ENCODE assay signal across 24 cellular contexts in the genomic region with DNA sequence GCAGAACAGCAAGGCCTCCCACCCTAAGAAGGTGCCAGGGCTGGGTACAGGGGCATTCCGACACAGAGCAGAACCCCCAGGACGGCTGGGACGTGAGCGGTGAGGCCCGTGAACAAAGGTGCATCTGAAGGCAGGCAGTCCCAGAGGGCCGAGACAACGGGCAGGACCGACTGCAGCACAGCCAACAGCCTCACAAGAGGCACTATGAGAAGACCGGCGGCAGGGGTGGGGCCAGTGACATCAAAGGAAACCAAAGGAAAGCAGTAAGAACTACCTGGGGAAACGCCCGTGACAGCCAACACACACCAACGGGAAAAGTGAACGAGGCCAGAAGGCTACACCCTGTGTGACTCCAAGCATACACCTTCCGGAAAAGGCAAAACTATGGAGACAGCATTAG. TPM values are rescaled to one million over a fixed set of nuclear protein-coding genes. Genes with fewer than 3 reads are reported as not detected.
DNase-seq lines count a peak whose midpoint lies in the region; ATAC-seq and TF ChIP-seq lines count a peak whose summit lies in the region.
"Had no signal": no experiment of that assay in that cellular context is flagged by ENCODE, and none has a peak within 500 bp of the region (broad histone marks: within the 10 kb centered on the region; RNA-seq: fewer than 3 reads in every experiment).

No MANE protein-coding gene starts in this region.

- H3K36me3 Mint-ChIP-seq in T-helper 2 cell treated with Interferon-gamma antibody and Interleukin-4, amounts not matched to agents 5 μg/mL and 100 μg/mL, for 36 hours (ENCODE audit: low read depth): peaks cover 4% of the 10 kb centered on the region
- peaks cover 26% of the 10 kb centered on the region for H3K36me3 Mint-ChIP-seq in CD8-positive, alpha-beta T cell
- H3K36me3 Mint-ChIP-seq in activated CD4-positive, alpha-beta memory T cell treated with anti-CD3 and anti-CD28 coated beads for 36 hours: no peaks in the 10 kb centered on the region
- H3K36me3 Mint-ChIP-seq in naive thymus-derived CD4-positive, alpha-beta T cell: peaks cover 0 to 2% (median 0%) of the 10 kb centered on the region in 5 donors
- H3K36me3 Mint-ChIP-seq: activated naive CD8-positive, alpha-beta T cell had no signal

- no peak for TF ChIP-seq CTCF in CD8-positive, alpha-beta T cell (IDR thresholded peaks at IDR 0.05)
- TF ChIP-seq CTCF in ovary (IDR thresholded peaks at IDR 0.05): no peak

- peaks cover 5% of the 10 kb centered on the region for H3K4me1 Mint-ChIP-seq in T-helper 2 cell treated with Interferon-gamma antibody and Interleukin-4, amounts not matched to agents 5 μg/mL and 100 μg/mL, for 36 hours (ENCODE audit: low read depth)
- H3K4me1 Mint-ChIP-seq in CD8-positive, alpha-beta T cell (ENCODE audit: low read depth): peaks cover 7% of the 10 kb centered on the region
- H3K4me1 Mint-ChIP-seq in activated CD4-positive, alpha-beta memory T cell treated with anti-CD3 and anti-CD28 coated beads for 36 hours (ENCODE audit: low read depth): peaks cover 10% of the 10 kb centered on the region
- H3K4me1 Mint-ChIP-seq in naive thymus-derived CD4-positive, alpha-beta T cell: peaks cover 2 to 15% (median 10%) of the 10 kb centered on the region in 7 donors

- WGBS in ovary, 3 donors: 88 to 90% (median 89%) methylated on average over 15 of the region's 15 CpGs

- H3K27me3 ChIP-seq in CD8-positive, alpha-beta T cell (ENCODE audit: insufficient read depth, low read length): no peaks in the 10 kb centered on the region
- H3K27me3 ChIP-seq in naive thymus-derived CD4-positive, alpha-beta T cell (ENCODE audit: control insufficient read depth in 2 of 2, insufficient read depth in 2 of 2, low read length in 2 of 2): no peaks in the 10 kb centered on the region
- H3K27me3 ChIP-seq in ovary: no peaks in the 10 kb centered on the region
- H3K27me3 ChIP-seq: foreskin keratinocyte, heart left ventricle had no signal

- TF ChIP-seq EP300 in ovary (IDR thresholded peaks at IDR 0.05): no peak

- H3K27me3 Mint-ChIP-seq in T-helper 2 cell treated with Interferon-gamma antibody and Interleukin-4, amounts not matched to agents 5 μg/mL and 100 μg/mL, for 36 hours (ENCODE audit: low read depth): no peaks in the 10 kb centered on the region
- no peaks in the 10 kb centered on the region for H3K27me3 Mint-ChIP-seq in CD8-positive, alpha-beta T cell (ENCODE audit: low read depth)
- H3K27me3 Mint-ChIP-seq in activated CD4-positive, alpha-beta memory T cell treated with anti-CD3 and anti-CD28 coated beads for 36 hours: no peaks in the 10 kb centered on the region
- no peaks in the 10 kb centered on the region for H3K27me3 Mint-ChIP-seq in naive thymus-derived CD4-positive, alpha-beta T cell
- H3K27me3 Mint-ChIP-seq: activated naive CD8-positive, alpha-beta T cell; effector memory CD8-positive, alpha-beta T cell had no signal

- TF ChIP-seq POLR2A in ovary (IDR thresholded peaks at IDR 0.05): no peak

- CTCF ChIA-PET in CD8-positive, alpha-beta T cell (lab: Charles Lee): no interaction called here
- CTCF ChIA-PET in activated CD4-positive, alpha-beta memory T cell treated with anti-CD3 and anti-CD28 coated beads for 36 hours (lab: Charles Lee): no interaction called here
- CTCF ChIA-PET in naive thymus-derived CD4-positive, alpha-beta T cell (lab: Charles Lee): no interaction called here

- no peaks in the 10 kb centered on the region for H3K36me3 ChIP-seq in CD8-positive, alpha-beta T cell (ENCODE audit: insufficient read depth, low read length)
- peaks cover 0 to 19% (median 0%) of the 10 kb centered on the region in 3 experiments for H3K36me3 ChIP-seq in naive thymus-derived CD4-positive, alpha-beta T cell (ENCODE audit: control insufficient read depth in 2 of 3, insufficient read depth in 3 of 3, low read length in 3 of 3)
- no peaks in the 10 kb centered on the region for H3K36me3 ChIP-seq in ovary
- H3K36me3 ChIP-seq: prostate gland had no signal

- H3K4me1 ChIP-seq in CD8-positive, alpha-beta T cell (ENCODE audit: insufficient read depth, low read length): no peaks in the 10 kb centered on the region
- no peaks in the 10 kb centered on the region for H3K4me1 ChIP-seq in naive thymus-derived CD4-positive, alpha-beta T cell (ENCODE audit: control insufficient read depth in 2 of 2, insufficient read depth in 2 of 2, low read length in 2 of 2)
- H3K4me1 ChIP-seq in ovary (ENCODE audit: insufficient read depth): no peaks in the 10 kb centered on the region
- H3K4me1 ChIP-seq: foreskin keratinocyte, prostate gland had no signal

- H3K27ac ChIP-seq in CD8-positive, alpha-beta T cell (ENCODE audit: low read depth, low read length): no peak overlapping the region
- H3K27ac ChIP-seq in naive thymus-derived CD4-positive, alpha-beta T cell (ENCODE audit: low read depth, low read length): no peak overlapping the region
- H3K27ac ChIP-seq in ovary: no peak overlapping the region
- H3K27ac ChIP-seq: foreskin keratinocyte, heart left ventricle, PC-9, prostate gland had no signal

- peak overlapping the region; percentile 6 for H3K27ac Mint-ChIP-seq in T-helper 2 cell treated with Interferon-gamma antibody and Interleukin-4, amounts not matched to agents 5 μg/mL and 100 μg/mL, for 36 hours
- peak overlapping the region; percentile 32 for H3K27ac Mint-ChIP-seq in CD8-positive, alpha-beta T cell
- no peak overlapping the region for H3K27ac Mint-ChIP-seq in activated CD4-positive, alpha-beta memory T cell treated with anti-CD3 and anti-CD28 coated beads for 36 hours
- peak overlapping the region in 4 of 9 donors; percentile 19 to 45 (median 30) for H3K27ac Mint-ChIP-seq in naive thymus-derived CD4-positive, alpha-beta T cell
- H3K27ac Mint-ChIP-seq: activated naive CD8-positive, alpha-beta T cell had no signal

- H3K4me3 ChIP-seq in CD8-positive, alpha-beta T cell (ENCODE audit: low read depth, low read length): no peak overlapping the region
- H3K4me3 ChIP-seq in naive thymus-derived CD4-positive, alpha-beta T cell (ENCODE audit: low read length): no peak overlapping the region
- no peak overlapping the region for H3K4me3 ChIP-seq in ovary
- H3K4me3 ChIP-seq: heart left ventricle, PC-9, prostate gland had no signal

- ATAC-seq in CD8-positive, alpha-beta T cell: no peak
- ATAC-seq in naive thymus-derived CD4-positive, alpha-beta T cell: no peak
- no peak for ATAC-seq in HG03565 (IDR thresholded peaks at IDR 0.05; ENCODE audit: unreplicated experiment)
- ATAC-seq: effector memory CD8-positive, alpha-beta T cell; foreskin keratinocyte; heart left ventricle; sciatic nerve had no signal

- POLR2A ChIA-PET in CD8-positive, alpha-beta T cell (lab: Charles Lee): no interaction called here
- POLR2A ChIA-PET in activated CD4-positive, alpha-beta memory T cell treated with anti-CD3 and anti-CD28 coated beads for 36 hours (lab: Charles Lee): no interaction called here
- POLR2A ChIA-PET in naive thymus-derived CD4-positive, alpha-beta T cell (lab: Charles Lee): interaction anchor here (0.6 kb wide), 1 partner anchor 13 kb away, joined by 4 read pairs; no protein-coding TSS in a partner anchor

- H3K9me3 Mint-ChIP-seq in T-helper 2 cell treated with Interferon-gamma antibody and Interleukin-4, amounts not matched to agents 5 μg/mL and 100 μg/mL, for 36 hours: no peaks in the 10 kb centered on the region
- no peaks in the 10 kb centered on the region for H3K9me3 Mint-ChIP-seq in CD8-positive, alpha-beta T cell
- H3K9me3 Mint-ChIP-seq in activated CD4-positive, alpha-beta memory T cell treated with anti-CD3 and anti-CD28 coated beads for 36 hours: no peaks in the 10 kb centered on the region
- no peaks in the 10 kb centered on the region for H3K9me3 Mint-ChIP-seq in naive thymus-derived CD4-positive, alpha-beta T cell
- H3K9me3 Mint-ChIP-seq: effector memory CD8-positive, alpha-beta T cell had no signal

- intact Hi-C loops in CD8-positive, alpha-beta T cell (cut with DNase I, micrococcal nuclease): no loop called here
- intact Hi-C loops in activated CD4-positive, alpha-beta memory T cell treated with anti-CD3 and anti-CD28 coated beads for 36 hours (cut with micrococcal nuclease): no loop called here
- intact Hi-C loops in naive thymus-derived CD4-positive, alpha-beta T cell (cut with micrococcal nuclease): no loop called here
- intact Hi-C loops in ovary (cut with DNase I): no loop called here

- no peaks in the 10 kb centered on the region for H3K9me3 ChIP-seq in CD8-positive, alpha-beta T cell (ENCODE audit: low read length)
- no peaks in the 10 kb centered on the region for H3K9me3 ChIP-seq in naive thymus-derived CD4-positive, alpha-beta T cell (ENCODE audit: control insufficient read depth in 2 of 3, low read length in 3 of 3)
- no peaks in the 10 kb centered on the region for H3K9me3 ChIP-seq in ovary
- H3K9me3 ChIP-seq: heart left ventricle, prostate gland had no signal

- H3K4me3 Mint-ChIP-seq in T-helper 2 cell treated with Interferon-gamma antibody and Interleukin-4, amounts not matched to agents 5 μg/mL and 100 μg/mL, for 36 hours: no peak overlapping the region
- no peak overlapping the region for H3K4me3 Mint-ChIP-seq in CD8-positive, alpha-beta T cell
- H3K4me3 Mint-ChIP-seq in activated CD4-positive, alpha-beta memory T cell treated with anti-CD3 and anti-CD28 coated beads for 36 hours: no peak overlapping the region
- peak overlapping the region in 4 of 10 donors; percentile 11 to 56 (median 28) for H3K4me3 Mint-ChIP-seq in naive thymus-derived CD4-positive, alpha-beta T cell
- H3K4me3 Mint-ChIP-seq: activated naive CD8-positive, alpha-beta T cell; effector memory CD8-positive, alpha-beta T cell had no signal

- no peak for DNase-seq in T-helper 2 cell treated with Interferon-gamma antibody and Interleukin-4, amounts not matched to agents 5 μg/mL and 100 μg/mL, for 36 hours (ENCODE audit: low spot score)
- DNase-seq in T-helper 2 cell (no peak), ovary (no peak)
- no peak for DNase-seq in CD8-positive, alpha-beta T cell
- DNase-seq in activated CD4-positive, alpha-beta memory T cell treated with anti-CD3 and anti-CD28 coated beads for 36 hours: peak; percentile 23
- peak in 5 of 9 donors; percentile 20 to 35 (median 24) for DNase-seq in naive thymus-derived CD4-positive, alpha-beta T cell
- DNase-seq in NK-92 treated with Interleukin-12 subunit alpha and Interleukin-12 subunit beta, amount 100 ng/mL, for 24 hours (lab: John Stamatoyannopoulos, UW): no peak
- DNase-seq: 8988T; activated T-cell treated with anti-CD3 and anti-CD28 coated beads, Interleukin-2, amount 50 U/mL, for 1 hour; anterior cingulate cortex; COR-L47; cortex of kidney; DMS53; effector memory CD8-positive, alpha-beta T cell; foreskin keratinocyte; heart left ventricle; NCI-H524; PC-9; Right ventricle myocardium superior; stimulated activated naive CD4-positive, alpha-beta T cell treated with Interleukin-2 at 50 U/mL for 16 hours had no signal

RNA-seq across cellular contexts. Expression of a gene that starts 9.1 kb away (rescaled TPM):
- total RNA-seq in CD8-positive, alpha-beta T cell: 10 to 100 TPM; 34.1 to 34.4 TPM
- 10 to 100 TPM; 38.5 to 39.5 TPM for total RNA-seq in activated CD4-positive, alpha-beta memory T cell treated with anti-CD3 and anti-CD28 coated beads for 36 hours
- total RNA-seq in naive thymus-derived CD4-positive, alpha-beta T cell: 10 to 100 TPM; 30.8 to 43.0 (median 40.1) TPM
- 1 to 10 TPM; 4.0 to 7.9 TPM for polyA plus RNA-seq in naive thymus-derived CD4-positive, alpha-beta T cell
- total RNA-seq in ovary: 10 to 100 TPM; 19.3 to 40.1 (median 34.4) TPM
- polyA plus RNA-seq in ovary: 10 to 100 TPM; 16.6 to 39.2 TPM

RNA-seq across cellular contexts. Expression of a gene that starts 43.3 kb away (rescaled TPM):
- 10 to 100 TPM; 60.0 to 61.2 TPM for total RNA-seq in CD8-positive, alpha-beta T cell
- total RNA-seq in activated CD4-positive, alpha-beta memory T cell treated with anti-CD3 and anti-CD28 coated beads for 36 hours: 10 to 100 TPM; 25.5 to 27.4 TPM
- total RNA-seq in naive thymus-derived CD4-positive, alpha-beta T cell: 10 to 100 TPM; 49.8 to 75.7 (median 61.4) TPM
- 10 to 100 TPM in 1 of 2 donors, 1 to 10 TPM in 1; 7.1 to 11.9 TPM for polyA plus RNA-seq in naive thymus-derived CD4-positive, alpha-beta T cell
- total RNA-seq in ovary: 10 to 100 TPM; 33.3 to 47.3 (median 38.5) TPM
- polyA plus RNA-seq in ovary: 10 to 100 TPM; 20.4 to 23.9 TPM

RNA-seq across cellular contexts. Expression of a gene that starts 57.1 kb away (rescaled TPM):
- 10 to 100 TPM; 46.5 to 56.1 TPM for total RNA-seq in CD8-positive, alpha-beta T cell
- total RNA-seq in activated CD4-positive, alpha-beta memory T cell treated with anti-CD3 and anti-CD28 coated beads for 36 hours: 10 to 100 TPM; 32.3 to 36.6 TPM
- total RNA-seq in naive thymus-derived CD4-positive, alpha-beta T cell: 10 to 100 TPM; 33.9 to 75.4 (median 72.3) TPM
- 1 to 10 TPM; 1.5 to 4.5 TPM for polyA plus RNA-seq in naive thymus-derived CD4-positive, alpha-beta T cell
- total RNA-seq in ovary: 10 to 100 TPM; 41.4 to 91.9 (median 60.7) TPM
- polyA plus RNA-seq in ovary: 10 to 100 TPM; 21.2 to 55.9 TPM

Comparison
In these comparisons a context has a peak if more than half of its experiments do, and no peak if none do; other contexts are left out.
1. DNase-seq: peak in activated CD4-positive, alpha-beta memory T cell treated with anti-CD3 and anti-CD28 coated beads for 36 hours (single experiment) and naive thymus-derived CD4-positive, alpha-beta T cell (5 of 9); none in T-helper 2 cell treated with Interferon-gamma antibody and Interleukin-4, amounts not matched to agents 5 μg/mL and 100 μg/mL, for 36 hours (single experiment), T-helper 2 cell (0 of 5), CD8-positive, alpha-beta T cell (0 of 7), ovary (0 of 5) and NK-92 treated with Interleukin-12 subunit alpha and Interleukin-12 subunit beta, amount 100 ng/mL, for 24 hours (single experiment).